ENCODE assay signal across 23 cellular contexts in the genomic region with DNA sequence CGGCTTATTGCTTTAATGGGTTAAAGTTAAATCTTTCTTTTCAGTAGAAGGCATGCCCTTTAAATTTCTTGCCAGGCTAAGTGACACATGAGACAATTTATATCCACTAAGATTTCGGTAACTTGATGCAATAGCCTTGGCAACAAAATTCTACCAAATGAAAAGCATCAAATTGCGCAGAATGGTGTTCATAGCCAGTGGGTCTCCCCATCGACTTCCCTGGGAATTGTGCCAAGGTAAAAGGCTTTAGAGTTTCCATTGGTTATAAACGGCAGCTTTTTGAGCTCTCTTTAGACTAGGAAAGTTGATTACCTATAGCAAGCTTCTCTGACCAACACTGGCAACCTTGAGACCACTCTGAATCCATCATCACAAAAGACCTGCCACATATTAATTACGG.
A peak's percentile ranks its signal among the peaks of the same experiment; 100 is the strongest.
DNase-seq lines count a peak whose midpoint lies in the region; ATAC-seq and TF ChIP-seq lines count a peak whose summit lies in the region.
"Had no signal": no experiment of that assay in that cellular context is flagged by ENCODE, and none has a peak within 500 bp of the region (broad histone marks: within the 10 kb centered on the region; RNA-seq: fewer than 3 reads in every experiment).

No MANE protein-coding gene starts in this region.

- no peaks in the 10 kb centered on the region for H3K9me3 ChIP-seq in hepatocyte (ENCODE audit: low read depth)
- no peaks in the 10 kb centered on the region for H3K9me3 ChIP-seq in aorta (ENCODE audit: control insufficient read depth, low read length)
- H3K9me3 ChIP-seq: heart left ventricle, left lung, pancreas, sigmoid colon had no signal

- H3K27me3 Mint-ChIP-seq in CD14-positive monocyte (ENCODE audit: low read depth in 3 of 3) (peaks cover 0 to 1% (median 0%) of the 10 kb centered on the region in 3 donors), HFFc6 (ENCODE audit: insufficient read depth) (peaks cover 7% of the 10 kb centered on the region; the same call in 1 of the 2 replicates)

- H3K79me2 ChIP-seq in hepatocyte: no peaks in the 10 kb centered on the region

- H3K27me3 ChIP-seq in hepatocyte (no peaks in the 10 kb centered on the region), aorta (ENCODE audit: control insufficient read depth in 1 of 2, insufficient read depth in 2 of 2, low read length in 1 of 2) (no peaks in the 10 kb centered on the region)
- H3K27me3 ChIP-seq: heart left ventricle, left lung, pancreas, sigmoid colon had no signal

- H3K36me3 Mint-ChIP-seq in CD14-positive monocyte (no peaks in the 10 kb centered on the region), HFFc6 (ENCODE audit: low read depth) (no peaks in the 10 kb centered on the region)
- H3K36me3 Mint-ChIP-seq: mesothelial cell of epicardium; naive thymus-derived CD8-positive, alpha-beta T cell had no signal

- peak overlapping the region; percentile 45 for H3K4me2 ChIP-seq in hepatocyte

- intact Hi-C loops in Right ventricle myocardium superior (cut with DNase I): no loop called here
- intact Hi-C loops in cardiac septum (cut with DNase I): no loop called here
- intact Hi-C loops in aorta (cut with DNase I): no loop called here
- intact Hi-C loops in CD14-positive monocyte (cut with micrococcal nuclease): no loop called here

- 64% methylated on average over 6 of the region's 6 CpGs for WGBS in hepatocyte (ENCODE audit: low lambda C conversion rate, missing lambda C conversion rate)
- 52 to 60% methylated on average over 6 of the region's 6 CpGs for WGBS in aorta, 2 donors

- no peaks in the 10 kb centered on the region for H4K20me1 ChIP-seq in hepatocyte (ENCODE audit: insufficient read depth, poor library complexity, severe bottlenecking)

- H3K36me3 ChIP-seq in hepatocyte (replicated peaks; ENCODE audit: insufficient read depth, low read depth): no peaks in the 10 kb centered on the region
- no peaks in the 10 kb centered on the region for H3K36me3 ChIP-seq in aorta (ENCODE audit: control insufficient read depth in 1 of 2, insufficient read depth in 2 of 2, low read length in 1 of 2)
- H3K36me3 ChIP-seq: heart left ventricle, left lung, pancreas, sigmoid colon had no signal

- H3K4me3 ChIP-seq in hepatocyte (no peak overlapping the region), aorta (ENCODE audit: low read length in 2 of 2) (no peak overlapping the region)
- H3K4me3 ChIP-seq: heart left ventricle, left lung, pancreas, sigmoid colon had no signal

- H3K27ac ChIP-seq in hepatocyte (peak overlapping the region; percentile 68), aorta (ENCODE audit: low read depth in 1 of 2, low read length in 2 of 2) (no peak overlapping the region)
- H3K27ac ChIP-seq: heart left ventricle, HL-60, left lung, pancreas, RWPE1 had no signal

- no peaks in the 10 kb centered on the region for H3K9me2 ChIP-seq in hepatocyte (replicated peaks; ENCODE audit: insufficient read depth)

- no peaks in the 10 kb centered on the region for H3K9me3 Mint-ChIP-seq in CD14-positive monocyte
- H3K9me3 Mint-ChIP-seq in HFFc6: no peaks in the 10 kb centered on the region
- H3K9me3 Mint-ChIP-seq: activated B cell treated with CpG ODN at 0.5 μM for 24 hours; activated T-cell treated with anti-CD3 and anti-CD28 coated beads, Interleukin-2, amount 50 U/mL, for 4 hours; mesothelial cell of epicardium; naive thymus-derived CD8-positive, alpha-beta T cell had no signal

- no peak overlapping the region for H2AFZ ChIP-seq in hepatocyte

- no peak overlapping the region for H3K27ac Mint-ChIP-seq in CD14-positive monocyte
- H3K27ac Mint-ChIP-seq in HFFc6: no peak overlapping the region
- H3K27ac Mint-ChIP-seq: activated B cell treated with CpG ODN at 0.5 μM for 24 hours; mesothelial cell of epicardium; naive thymus-derived CD8-positive, alpha-beta T cell had no signal

- H3K4me3 Mint-ChIP-seq in CD14-positive monocyte (no peak overlapping the region), HFFc6 (no peak overlapping the region)
- H3K4me3 Mint-ChIP-seq: activated B cell treated with CpG ODN at 0.5 μM for 24 hours; activated T-cell treated with anti-CD3 and anti-CD28 coated beads, Interleukin-2, amount 50 U/mL, for 4 hours; mesothelial cell of epicardium; naive thymus-derived CD8-positive, alpha-beta T cell had no signal

- no peak for DNase-seq in Right ventricle myocardium superior
- DNase-seq in cardiac septum (ENCODE audit: low spot score): no peak
- DNase-seq in NCI-H446 (lab: John Stamatoyannopoulos, UW): peak; percentile 39 to 84
- peak; percentile 58 for DNase-seq in hepatocyte (ENCODE audit: low spot score)
- DNase-seq in aorta: no peak
- no peak for DNase-seq in CD14-positive monocyte (ENCODE audit: low spot score)
- no peak for DNase-seq in NCI-H2196 (lab: John Stamatoyannopoulos, UW; ENCODE audit: unreplicated experiment)
- DNase-seq in HFFc6: no peak
- DNase-seq: activated B cell treated with CpG ODN at 0.5 μM for 24 hours; activated CD8-positive, alpha-beta memory T cell treated with anti-CD3 and anti-CD28 coated beads for 24 hours; activated naive CD4-positive, alpha-beta T cell treated with Interleukin-2 at 50 U/mL for 16 hours; activated T-cell treated with anti-CD3 and anti-CD28 coated beads, Interleukin-2, amount 50 U/mL, for 4 hours; amygdala; caudate nucleus; heart left ventricle; left lung; naive thymus-derived CD8-positive, alpha-beta T cell; NCI-H524 treated with DMSO at 0.1 percent for 48 hours; pancreas; sigmoid colon had no signal

- H3K4me1 ChIP-seq in hepatocyte (ENCODE audit: insufficient read depth): peaks cover 50% of the 10 kb centered on the region
- no peaks in the 10 kb centered on the region for H3K4me1 ChIP-seq in aorta (ENCODE audit: control insufficient read depth in 1 of 2, insufficient read depth in 2 of 2, low read length in 2 of 2)
- H3K4me1 ChIP-seq: heart left ventricle, left lung had no signal

- H3K4me1 Mint-ChIP-seq in CD14-positive monocyte: no peaks in the 10 kb centered on the region
- no peaks in the 10 kb centered on the region for H3K4me1 Mint-ChIP-seq in HFFc6 (ENCODE audit: low read depth)
- H3K4me1 Mint-ChIP-seq: activated B cell treated with CpG ODN at 0.5 μM for 24 hours; naive thymus-derived CD8-positive, alpha-beta T cell had no signal

- TF ChIP-seq CTCF in hepatocyte (IDR thresholded peaks at IDR 0.05; ENCODE audit: poor library complexity) (no peak), CD14-positive monocyte (IDR thresholded peaks at IDR 0.05) (no peak), HFFc6 (IDR thresholded peaks at IDR 0.05) (no peak)

- ATAC-seq in Right ventricle myocardium superior (ENCODE audit: poor library complexity): peak; percentile 31
- ATAC-seq in aorta (ENCODE audit: low FRiP score): peak; percentile 34
- ATAC-seq: activated T-cell treated with anti-CD3 and anti-CD28 coated beads, Interleukin-2, amount 50 U/mL, for 4 hours; heart left ventricle; left lung; naive thymus-derived CD8-positive, alpha-beta T cell; pancreas had no signal

Comparison
In these comparisons a context has a peak if more than half of its experiments do, and no peak if none do; other contexts are left out.
1. DNase-seq: peak in NCI-H446 (2 of 2) and hepatocyte (single experiment); none in Right ventricle myocardium superior (single experiment), cardiac septum (single experiment), aorta (0 of 2), CD14-positive monocyte (single experiment), NCI-H2196 (single experiment) and HFFc6 (single experiment).